In the genomic region with DNA sequence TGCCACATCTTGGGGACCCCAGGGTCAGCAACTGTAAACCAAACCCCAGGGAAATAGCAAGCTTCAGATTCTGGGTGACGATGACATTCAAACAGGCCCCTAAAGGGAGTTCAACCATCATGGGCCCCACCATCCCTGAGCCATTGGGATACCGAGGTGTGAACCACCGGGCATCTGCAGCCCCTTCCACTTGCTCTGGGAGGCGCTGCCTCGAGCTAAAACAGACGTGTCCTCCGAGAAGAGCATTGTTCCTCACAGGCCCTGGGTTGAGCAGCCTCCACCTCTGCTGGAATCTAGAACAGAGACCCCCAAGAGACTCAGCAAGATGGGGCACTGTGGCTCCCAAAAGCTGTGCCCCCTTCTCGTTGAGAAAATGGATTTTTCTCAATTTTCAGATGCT, we compare ENCODE assay signal across 2 cellular contexts.
TF ChIP-seq lines count a peak whose summit lies in the region.

No MANE protein-coding gene starts in this region.

TF ChIP-seq in GM23338, 12 proteins besides CTCF, POLR2A, EP300 and RAD21 (continues in another document):
- no peak for TF ChIP-seq NANOG (IDR thresholded peaks at IDR 0.05; ENCODE audit: borderline replicate concordance)
- no peak for TF ChIP-seq EZH2phosphoT487 (IDR thresholded peaks at IDR 0.05; ENCODE audit: unreplicated experiment)
- TF ChIP-seq JUNB (IDR thresholded peaks at IDR 0.05; ENCODE audit: unreplicated experiment), result no peak
- no peak for TF ChIP-seq CREB1 (CRISPR knock-in tag; IDR thresholded peaks at IDR 0.05; ENCODE audit: low read depth)
- no peak for TF ChIP-seq EZH2 (IDR thresholded peaks at IDR 0.05; ENCODE audit: low read depth, unreplicated experiment)
- TF ChIP-seq, protein P1, sequence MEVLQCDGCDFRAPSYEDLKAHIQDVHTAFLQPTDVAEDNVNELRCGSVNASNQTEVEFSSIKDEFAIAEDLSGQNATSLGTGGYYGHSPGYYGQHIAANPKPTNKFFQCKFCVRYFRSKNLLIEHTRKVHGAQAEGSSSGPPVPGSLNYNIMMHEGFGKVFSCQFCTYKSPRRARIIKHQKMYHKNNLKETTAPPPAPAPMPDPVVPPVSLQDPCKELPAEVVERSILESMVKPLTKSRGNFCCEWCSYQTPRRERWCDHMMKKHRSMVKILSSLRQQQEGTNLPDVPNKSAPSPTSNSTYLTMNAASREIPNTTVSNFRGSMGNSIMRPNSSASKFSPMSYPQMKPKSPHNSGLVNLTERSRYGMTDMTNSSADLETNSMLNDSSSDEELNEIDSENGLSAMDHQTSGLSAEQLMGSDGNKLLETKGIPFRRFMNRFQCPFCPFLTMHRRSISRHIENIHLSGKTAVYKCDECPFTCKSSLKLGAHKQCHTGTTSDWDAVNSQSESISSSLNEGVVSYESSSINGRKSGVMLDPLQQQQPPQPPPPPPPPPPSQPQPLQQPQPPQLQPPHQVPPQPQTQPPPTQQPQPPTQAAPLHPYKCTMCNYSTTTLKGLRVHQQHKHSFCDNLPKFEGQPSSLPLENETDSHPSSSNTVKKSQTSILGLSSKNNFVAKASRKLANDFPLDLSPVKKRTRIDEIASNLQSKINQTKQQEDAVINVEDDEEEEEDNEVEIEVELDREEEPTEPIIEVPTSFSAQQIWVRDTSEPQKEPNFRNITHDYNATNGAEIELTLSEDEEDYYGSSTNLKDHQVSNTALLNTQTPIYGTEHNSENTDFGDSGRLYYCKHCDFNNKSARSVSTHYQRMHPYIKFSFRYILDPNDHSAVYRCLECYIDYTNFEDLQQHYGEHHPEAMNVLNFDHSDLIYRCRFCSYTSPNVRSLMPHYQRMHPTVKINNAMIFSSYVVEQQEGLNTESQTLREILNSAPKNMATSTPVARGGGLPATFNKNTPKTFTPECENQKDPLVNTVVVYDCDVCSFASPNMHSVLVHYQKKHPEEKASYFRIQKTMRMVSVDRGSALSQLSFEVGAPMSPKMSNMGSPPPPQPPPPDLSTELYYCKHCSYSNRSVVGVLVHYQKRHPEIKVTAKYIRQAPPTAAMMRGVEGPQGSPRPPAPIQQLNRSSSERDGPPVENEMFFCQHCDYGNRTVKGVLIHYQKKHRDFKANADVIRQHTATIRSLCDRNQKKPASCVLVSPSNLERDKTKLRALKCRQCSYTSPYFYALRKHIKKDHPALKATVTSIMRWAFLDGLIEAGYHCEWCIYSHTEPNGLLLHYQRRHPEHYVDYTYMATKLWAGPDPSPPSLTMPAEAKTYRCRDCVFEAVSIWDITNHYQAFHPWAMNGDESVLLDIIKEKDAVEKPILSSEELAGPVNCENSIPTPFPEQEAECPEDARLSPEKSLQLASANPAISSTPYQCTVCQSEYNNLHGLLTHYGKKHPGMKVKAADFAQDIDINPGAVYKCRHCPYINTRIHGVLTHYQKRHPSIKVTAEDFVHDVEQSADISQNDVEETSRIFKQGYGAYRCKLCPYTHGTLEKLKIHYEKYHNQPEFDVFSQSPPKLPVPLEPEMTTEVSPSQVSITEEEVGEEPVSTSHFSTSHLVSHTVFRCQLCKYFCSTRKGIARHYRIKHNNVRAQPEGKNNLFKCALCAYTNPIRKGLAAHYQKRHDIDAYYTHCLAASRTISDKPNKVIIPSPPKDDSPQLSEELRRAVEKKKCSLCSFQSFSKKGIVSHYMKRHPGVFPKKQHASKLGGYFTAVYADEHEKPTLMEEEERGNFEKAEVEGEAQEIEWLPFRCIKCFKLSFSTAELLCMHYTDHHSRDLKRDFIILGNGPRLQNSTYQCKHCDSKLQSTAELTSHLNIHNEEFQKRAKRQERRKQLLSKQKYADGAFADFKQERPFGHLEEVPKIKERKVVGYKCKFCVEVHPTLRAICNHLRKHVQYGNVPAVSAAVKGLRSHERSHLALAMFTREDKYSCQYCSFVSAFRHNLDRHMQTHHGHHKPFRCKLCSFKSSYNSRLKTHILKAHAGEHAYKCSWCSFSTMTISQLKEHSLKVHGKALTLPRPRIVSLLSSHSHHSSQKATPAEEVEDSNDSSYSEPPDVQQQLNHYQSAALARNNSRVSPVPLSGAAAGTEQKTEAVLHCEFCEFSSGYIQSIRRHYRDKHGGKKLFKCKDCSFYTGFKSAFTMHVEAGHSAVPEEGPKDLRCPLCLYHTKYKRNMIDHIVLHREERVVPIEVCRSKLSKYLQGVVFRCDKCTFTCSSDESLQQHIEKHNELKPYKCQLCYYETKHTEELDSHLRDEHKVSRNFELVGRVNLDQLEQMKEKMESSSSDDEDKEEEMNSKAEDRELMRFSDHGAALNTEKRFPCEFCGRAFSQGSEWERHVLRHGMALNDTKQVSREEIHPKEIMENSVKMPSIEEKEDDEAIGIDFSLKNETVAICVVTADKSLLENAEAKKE (CRISPR knock-in tag; IDR thresholded peaks at IDR 0.05), result no peak
- TF ChIP-seq STAT1 (IDR thresholded peaks at IDR 0.05; ENCODE audit: unreplicated experiment), result no peak
- TF ChIP-seq ETS1 (IDR thresholded peaks at IDR 0.05), result no peak
- no peak for TF ChIP-seq ZNF114 (CRISPR knock-in tag; IDR thresholded peaks at IDR 0.05)
- no peak for TF ChIP-seq ZNF331 (CRISPR knock-in tag; IDR thresholded peaks at IDR 0.05; ENCODE audit: low read depth)

TF ChIP-seq in GM12878, 131 proteins besides CTCF, POLR2A, EP300 and RAD21:
- TF ChIP-seq ATF3 (IDR thresholded peaks at IDR 0.05; ENCODE audit: borderline replicate concordance, extremely low read depth, low read depth, low read length) (no peak), TAF1 (IDR thresholded peaks at IDR 0.05; ENCODE audit: borderline replicate concordance, low read depth, low read length) (no peak), KDM1A (IDR thresholded peaks at IDR 0.05; ENCODE audit: borderline replicate concordance) (no peak)
